In genomic region chr13:24366315-24366714, GRCh38 we compare ENCODE assay signal across 11 cellular contexts. TPM values are rescaled to one million over a fixed set of nuclear protein-coding genes. Genes with fewer than 3 reads are reported as not detected.
DNase-seq lines count a peak whose midpoint lies in the region; ATAC-seq, FAIRE-seq and TF ChIP-seq lines count a peak whose summit lies in the region.
"Not testable (repeated sequence)": the region's sequence is repeated elsewhere in the genome, so short reads cannot be mapped to it uniquely, and the experiment has no call there.
"Had no signal": no experiment of that assay in that cellular context is flagged by ENCODE, and none has a peak within 500 bp of the region (broad histone marks: within the 10 kb centered on the region; RNA-seq: fewer than 3 reads in every experiment).

No MANE protein-coding gene starts in this region.

- H3K9me1 ChIP-seq in K562 (ENCODE audit: control insufficient read depth, insufficient read depth, low read length) = not testable (repeated sequence)

- not testable (repeated sequence) for H3K23me2 ChIP-seq in H9 (ENCODE audit: insufficient read length, low read depth, low read length, poor library complexity, severe bottlenecking)

- H3K18ac ChIP-seq in H9 (ENCODE audit: insufficient read length, low read depth, low read length) = not testable (repeated sequence)

- H3K9me3 ChIP-seq in H9 (ENCODE audit: control insufficient read depth, low read depth, low read length); K562 (replicated peaks; ENCODE audit: control insufficient read depth, insufficient read depth, low read depth, low read length): not testable (repeated sequence)

- FAIRE-seq in K562 (lab: Jason Lieb, UNC) = not testable (repeated sequence)

- not testable (repeated sequence) for H3K27ac ChIP-seq in H9 (ENCODE audit: insufficient read length, low read depth, low read length); K562 (ENCODE audit: extremely low read depth, low read depth, low read length)

- not testable (repeated sequence) for TF ChIP-seq EP300 in K562 (IDR thresholded peaks at IDR 0.05; ENCODE audit: low read length)

- DNase-seq in H9; glutamatergic neuron; progenitor cell of endocrine pancreas (ENCODE audit: low spot score, unreplicated experiment): not testable (repeated sequence)
- DNase-seq in NCI-H748 treated with DMSO at 0.1 percent for 48 hours (lab: John Stamatoyannopoulos, UW) = peak; percentile 36
- DNase-seq in K562 (ENCODE audit: extremely low read depth in 1 of 4, low spot score in 3 of 4) = peak in 1 of 4 experiments; percentile 3

- intact Hi-C loops in K562 (cut with micrococcal nuclease) = not testable (repeated sequence)

- not testable (repeated sequence) for H2BK20ac ChIP-seq in H9 (ENCODE audit: low read depth, low read length, poor library complexity, severe bottlenecking)

- not testable (repeated sequence) for H3K27me3 Mint-ChIP-seq in H9 (ENCODE audit: low read depth); glutamatergic neuron (ENCODE audit: unreplicated experiment); progenitor cell of endocrine pancreas

- TF ChIP-seq RAD21 in K562 (CRISPR knock-in tag; conservative IDR thresholded peaks at IDR 0.05 in 1 of 2, IDR thresholded peaks at IDR 0.05 in 1 of 2) = not testable (repeated sequence)

- H2BK120ac ChIP-seq in H9 (ENCODE audit: low read depth, low read length, poor library complexity, severe bottlenecking) = not testable (repeated sequence)

- not testable (repeated sequence) for H3K4me1 ChIP-seq in H9 (ENCODE audit: insufficient read depth, low read length); K562 (replicated peaks in 1 of 2; ENCODE audit: control insufficient read depth in 2 of 2, insufficient read depth in 2 of 2, low read length in 2 of 2)

- POLR2A ChIA-PET in K562 (lab: Yijun Ruan, JAX) = not testable (repeated sequence)

- CTCF ChIA-PET in K562 (lab: Yijun Ruan, JAX; ENCODE audit: low intra/inter-chr PET ratio) = not testable (repeated sequence)

- not testable (repeated sequence) for BruUV-seq in K562 (replicated peaks; lab: Mats Ljungman, UMichigan)

- not testable (repeated sequence) for H3K79me2 ChIP-seq in H9 (ENCODE audit: insufficient read depth, low read length); K562 (ENCODE audit: control insufficient read depth, insufficient read depth, low read length)

- H3K14ac ChIP-seq in H9 (ENCODE audit: insufficient read depth, low read length) = not testable (repeated sequence)

- no CpG with 5 or more reads among the region's 8 CpGs for WGBS in H9 (ENCODE audit: extremely low coverage, insufficient read length, low lambda C conversion rate)
- 0% methylated on average over 2 of the region's 8 CpGs for WGBS in K562 (ENCODE audit: insufficient coverage, low coverage, missing lambda C conversion rate)

- TF ChIP-seq CTCF in H9 (conservative IDR thresholded peaks at IDR 0.05) (peak; percentile 18; the same call in 1 of the 3 replicates), K562 (IDR thresholded peaks at IDR 0.05 in 2 of 3, conservative IDR thresholded peaks at IDR 0.05 in 1 of 3; ENCODE audit: insufficient read depth in 2 of 3, low read depth in 1 of 3, low read length in 3 of 3) (peak in 1 of 3 experiments; percentile 18; a peak in 1 of 6 replicates)
- not testable (repeated sequence) for TF ChIP-seq CTCF in glutamatergic neuron (IDR thresholded peaks at IDR 0.05; ENCODE audit: partially characterized antibody, unreplicated experiment); progenitor cell of endocrine pancreas (IDR thresholded peaks at IDR 0.05; ENCODE audit: unreplicated experiment)

- not testable (repeated sequence) for H4K5ac ChIP-seq in H9 (ENCODE audit: insufficient read length, low read depth, low read length)

- not testable (repeated sequence) for H3K23ac ChIP-seq in H9 (ENCODE audit: insufficient read length, low read depth, low read length)

- not testable (repeated sequence) for H3K79me1 ChIP-seq in H9 (ENCODE audit: insufficient read depth, low read depth, low read length, poor library complexity, severe bottlenecking)

- not testable (repeated sequence) for H3K4me1 Mint-ChIP-seq in H9; glutamatergic neuron (ENCODE audit: low read depth, unreplicated experiment)
- peaks cover 11% of the 10 kb centered on the region for H3K4me1 Mint-ChIP-seq in progenitor cell of endocrine pancreas (ENCODE audit: low read depth)

- not testable (repeated sequence) for H3K4me3 ChIP-seq in K562

- H4K8ac ChIP-seq in H9 (replicated peaks; ENCODE audit: insufficient read length, low read depth, low read length) = not testable (repeated sequence)

- not testable (repeated sequence) for H3T11ph ChIP-seq in H9 (ENCODE audit: low read length)

- not testable (repeated sequence) for H3K36me3 ChIP-seq in K562 (ENCODE audit: control insufficient read depth, insufficient read depth, low read length)

- not testable (repeated sequence) for H2BK12ac ChIP-seq in H9 (ENCODE audit: insufficient read length, low read depth, low read length)

- H2AK5ac ChIP-seq in H9 (ENCODE audit: insufficient read length, low read length) = not testable (repeated sequence)

- not testable (repeated sequence) for H2AFZ ChIP-seq in H9 (ENCODE audit: low read length); K562 (ENCODE audit: low read depth, low read length)

- in situ Hi-C loops in K562 (cut with MboI) = not testable (repeated sequence)

- H3K4me3 Mint-ChIP-seq in H9 (peak overlapping the region in 1 of 2 experiments; percentile 54; a peak in 1 of 5 replicates), glutamatergic neuron (ENCODE audit: unreplicated experiment) (peak overlapping the region; percentile 21)
- not testable (repeated sequence) for H3K4me3 Mint-ChIP-seq in progenitor cell of endocrine pancreas (ENCODE audit: low read depth)

- not testable (repeated sequence) for H3K56ac ChIP-seq in H9 (ENCODE audit: insufficient read length, low read depth, low read length)

- not testable (repeated sequence) for H2BK5ac ChIP-seq in H9 (ENCODE audit: insufficient read length, low read length)

- TF ChIP-seq POLR2A in K562 (conservative IDR thresholded peaks at IDR 0.05) = not testable (repeated sequence)

- H3K4me2 ChIP-seq in H9 (ENCODE audit: insufficient read depth, insufficient read length, low read length); K562 (ENCODE audit: insufficient read depth, low read length): not testable (repeated sequence)

- not testable (repeated sequence) for H3K27me3 ChIP-seq in H9 (ENCODE audit: insufficient read depth, low read length); K562 (ENCODE audit: control insufficient read depth in 2 of 2, insufficient read depth in 2 of 2, low read length in 2 of 2)

- not testable (repeated sequence) for H4K20me1 ChIP-seq in H9 (ENCODE audit: control insufficient read depth, insufficient read depth, insufficient read length); K562 (replicated peaks; ENCODE audit: control insufficient read depth, insufficient read depth, low read length)

- H4K91ac ChIP-seq in H9 (ENCODE audit: insufficient read length, low read depth, low read length) = not testable (repeated sequence)

- not testable (repeated sequence) for H3K36me3 Mint-ChIP-seq in H9 (ENCODE audit: insufficient read depth in 1 of 3, low read depth in 3 of 3); glutamatergic neuron (ENCODE audit: unreplicated experiment); progenitor cell of endocrine pancreas (ENCODE audit: insufficient read depth)

- H2BK15ac ChIP-seq in H9 (ENCODE audit: low read depth, low read length) = not testable (repeated sequence)

- not testable (repeated sequence) for H3K9me3 Mint-ChIP-seq in H9; glutamatergic neuron (ENCODE audit: unreplicated experiment); progenitor cell of endocrine pancreas (ENCODE audit: low read depth)

- H3K4ac ChIP-seq in H9 (ENCODE audit: low read depth, low read length) = not testable (repeated sequence)

- ATAC-seq in K562 = peak; percentile 64

- not testable (repeated sequence) for H3K27ac Mint-ChIP-seq in H9; glutamatergic neuron (ENCODE audit: unreplicated experiment)
- H3K27ac Mint-ChIP-seq in progenitor cell of endocrine pancreas = peak overlapping the region; percentile 5

- H3K9ac ChIP-seq in H9 (ENCODE audit: extremely low read depth, insufficient read length, low read length); K562 (ENCODE audit: insufficient read depth in 1 of 2, low read depth in 2 of 2, low read length in 2 of 2): not testable (repeated sequence)

TF ChIP-seq in K562, 482 proteins besides CTCF, POLR2A, EP300 and RAD21:
- peak; percentile 56 for TF ChIP-seq ZFP36 (IDR thresholded peaks at IDR 0.05; ENCODE audit: low read depth, low read length, partially characterized antibody)

RNA-seq across cellular contexts. Expression of gene C1QTNF9, which starts 56.9 kb away (rescaled TPM):
- total RNA-seq in H9 (2021) (not detected in 2 replicates), K562 (2014; rRNA removed) (not detected in 2 replicates), K562 (2014; rRNA removed; fragmentation: Illumina TruSeq; extraction: Trizol) (not detected in 2 replicates), K562 (2015; rRNA removed; fragmentation: Illumina TruSeq; extraction: Trizol) (not detected in 2 replicates), K562 (2021) (not detected in 2 replicates), glutamatergic neuron (ENCODE audit: unreplicated experiment) (not detected), progenitor cell of endocrine pancreas (not detected in 2 replicates)
- not detected in 2 replicates for total RNA-seq in K562 (2011; cell fraction: chromatin; rRNA removed; ENCODE audit: low replicate concordance)
- total RNA-seq in K562 (2011; cell fraction: nucleolus; rRNA removed) = not detected in 2 replicates
- not detected in 2 replicates for total RNA-seq in K562 (2011; cell fraction: nucleoplasm; rRNA removed)
- polyA plus RNA-seq in K562 (2011; rRNA removed) (not detected in 2 replicates), K562 (2014; fragmentation: Illumina TruSeq; extraction: Trizol) (not detected in 2 replicates), K562 (2014; fragmentation: Nextera tagmentation; extraction: Ambion mirVana) (not detected), K562 (2014; rRNA removed) (not detected in 2 replicates)
- not detected in 2 replicates for polyA plus RNA-seq in K562 (2011; cell fraction: cytosol; rRNA removed)
- polyA plus RNA-seq in K562 (2011; cell fraction: nucleus; rRNA removed) = not detected in 2 replicates
- not detected in 2 replicates for polyA plus RNA-seq in K562 (2012)
- polyA minus RNA-seq in K562 (2011; rRNA and poly(A)+ RNA removed) = not detected in 2 replicates
- polyA minus RNA-seq in K562 (2011; cell fraction: cytosol; rRNA and poly(A)+ RNA removed) = not detected in 2 replicates
- polyA minus RNA-seq in K562 (2011; cell fraction: nucleus; rRNA and poly(A)+ RNA removed) = not detected in 2 replicates
- total RNA-seq: Caco-2; Calu3; CD4-positive, alpha-beta memory T cell; CD8-positive, alpha-beta memory T cell had no signal
- polyA plus RNA-seq: CD14-positive monocyte; CD4-positive, alpha-beta memory T cell; CD4-positive, CD25-positive, alpha-beta regulatory T cell; CD8-positive, alpha-beta memory T cell had no signal
